Comparison of ENCODE assay signal across 8 cellular contexts in genomic region chr22:40193429-40194421, GRCh38. TPM values are rescaled to one million over a fixed set of nuclear protein-coding genes. Genes with fewer than 3 reads are reported as not detected.
A peak's percentile ranks its signal among the peaks of the same experiment; 100 is the strongest.
DNase-seq lines count a peak whose midpoint lies in the region; ATAC-seq and TF ChIP-seq lines count a peak whose summit lies in the region.

No MANE protein-coding gene starts in this region.

- 65% methylated on average over 13 of the region's 13 CpGs for WGBS in right cardiac atrium
- 47 to 58% methylated on average over 13 of the region's 13 CpGs for WGBS in aorta, 2 donors
- WGBS in spleen, 5 donors = 74 to 85% (median 79%) methylated on average over 13 of the region's 13 CpGs

- no peak overlapping the region for H3K4me3 Mint-ChIP-seq in activated T-helper 1 cell treated with anti-CD3 and anti-CD28 coated beads, Interleukin-12 subunit alpha, Interleukin-12 subunit beta, Interleukin-2, Interleukin-4 antibody, amounts not matched to agents 30 ng/mL and 10 ng/mL and 1 ng/mL, durations not matched to agents 14 hours and 24 hours and 36 hours

- peaks cover 48% of the 10 kb centered on the region for H3K4me1 Mint-ChIP-seq in activated T-helper 1 cell treated with anti-CD3 and anti-CD28 coated beads, Interleukin-12 subunit alpha, Interleukin-12 subunit beta, Interleukin-2, Interleukin-4 antibody, amounts not matched to agents 30 ng/mL and 10 ng/mL and 1 ng/mL, durations not matched to agents 14 hours and 24 hours and 36 hours (ENCODE audit: low read depth)

- ATAC-seq in right cardiac atrium (no peak), aorta (ENCODE audit: low FRiP score) (peak; percentile 24), GM21529 (IDR thresholded peaks at IDR 0.05; ENCODE audit: unreplicated experiment) (no peak), GM18498 (IDR thresholded peaks at IDR 0.05; ENCODE audit: unreplicated experiment) (no peak)

- DNase-seq in cardiac muscle cell (ENCODE audit: low read depth in 1 of 2, low spot score in 1 of 2) (peak; percentile 58 to 69), right cardiac atrium (no peak), iPS-NIHi7 (ENCODE audit: extremely low spot score) (peak; percentile 49), aorta (no peak), spleen (no peak)
- no peak for DNase-seq in activated T-helper 1 cell treated with anti-CD3 and anti-CD28 coated beads, Interleukin-12 subunit alpha, Interleukin-12 subunit beta, Interleukin-2, Interleukin-4 antibody, amounts not matched to agents 30 ng/mL and 10 ng/mL and 1 ng/mL, durations not matched to agents 14 hours and 24 hours and 36 hours (ENCODE audit: low spot score)

- TF ChIP-seq POLR2A in spleen (IDR thresholded peaks at IDR 0.05) = no peak

- H3K27ac ChIP-seq in cardiac muscle cell (peak overlapping the region; percentile 31), right cardiac atrium (ENCODE audit: low read length) (no peak overlapping the region), aorta (ENCODE audit: low read depth in 1 of 2, low read length in 2 of 2) (no peak overlapping the region), spleen (peak overlapping the region in 1 of 8 donors; percentile 58)

- no peaks in the 10 kb centered on the region for H3K9me3 ChIP-seq in cardiac muscle cell (ENCODE audit: low read depth)
- H3K9me3 ChIP-seq in right cardiac atrium (ENCODE audit: control insufficient read depth, low read length) = no peaks in the 10 kb centered on the region
- no peaks in the 10 kb centered on the region for H3K9me3 ChIP-seq in aorta (ENCODE audit: control insufficient read depth, low read length)
- H3K9me3 ChIP-seq in spleen = no peaks in the 10 kb centered on the region

- no peaks in the 10 kb centered on the region for H3K9me3 Mint-ChIP-seq in activated T-helper 1 cell treated with anti-CD3 and anti-CD28 coated beads, Interleukin-12 subunit alpha, Interleukin-12 subunit beta, Interleukin-2, Interleukin-4 antibody, amounts not matched to agents 30 ng/mL and 10 ng/mL and 1 ng/mL, durations not matched to agents 14 hours and 24 hours and 36 hours

- H3K4me1 ChIP-seq in cardiac muscle cell (ENCODE audit: low read depth) (peaks cover 40% of the 10 kb centered on the region), right cardiac atrium (ENCODE audit: control insufficient read depth, insufficient read depth, low read length) (peaks cover 27% of the 10 kb centered on the region), aorta (ENCODE audit: control insufficient read depth in 1 of 2, insufficient read depth in 2 of 2, low read length in 2 of 2) (peaks cover 2 to 11% of the 10 kb centered on the region in 2 donors), spleen (peaks cover 10 to 91% (median 66%) of the 10 kb centered on the region in 6 donors)

- no peaks in the 10 kb centered on the region for H3K36me3 ChIP-seq in cardiac muscle cell
- no peaks in the 10 kb centered on the region for H3K36me3 ChIP-seq in aorta (ENCODE audit: control insufficient read depth in 1 of 2, insufficient read depth in 2 of 2, low read length in 1 of 2)
- H3K36me3 ChIP-seq in spleen = peaks cover 0 to 10% (median 1%) of the 10 kb centered on the region in 6 donors

- H3K27me3 ChIP-seq in cardiac muscle cell (no peaks in the 10 kb centered on the region), right cardiac atrium (ENCODE audit: control insufficient read depth, insufficient read depth) (no peaks in the 10 kb centered on the region), aorta (ENCODE audit: control insufficient read depth in 1 of 2, insufficient read depth in 2 of 2, low read length in 1 of 2) (no peaks in the 10 kb centered on the region), spleen (replicated peaks in 1 of 7) (no peaks in the 10 kb centered on the region)

- intact Hi-C loops in right cardiac atrium (cut with DNase I) (loop anchor here in 1 of 4 donors (10.0 kb wide), 1 partner anchor 149 kb away; no protein-coding TSS in a partner anchor), aorta (cut with DNase I) (no loop called here), spleen (cut with DNase I; ENCODE audit: low total_unique reads) (no loop called here)
- intact Hi-C loops in activated T-helper 1 cell treated with anti-CD3 and anti-CD28 coated beads, Interleukin-12 subunit alpha, Interleukin-12 subunit beta, Interleukin-2, Interleukin-4 antibody, amounts not matched to agents 30 ng/mL and 10 ng/mL and 1 ng/mL, durations not matched to agents 14 hours and 24 hours and 36 hours (cut with micrococcal nuclease) = no loop called here

- H3K27ac Mint-ChIP-seq in activated T-helper 1 cell treated with anti-CD3 and anti-CD28 coated beads, Interleukin-12 subunit alpha, Interleukin-12 subunit beta, Interleukin-2, Interleukin-4 antibody, amounts not matched to agents 30 ng/mL and 10 ng/mL and 1 ng/mL, durations not matched to agents 14 hours and 24 hours and 36 hours = peak overlapping the region; percentile 66

- TF ChIP-seq CTCF in cardiac muscle cell (IDR thresholded peaks at IDR 0.05; ENCODE audit: low read depth, low read length) (peak; percentile 52), spleen (IDR thresholded peaks at IDR 0.05 in 8 of 11, conservative IDR thresholded peaks at IDR 0.05 in 3 of 11) (no peak)

- H3K4me3 ChIP-seq in cardiac muscle cell (no peak overlapping the region), right cardiac atrium (ENCODE audit: low read length) (no peak overlapping the region), aorta (ENCODE audit: low read length in 2 of 2) (no peak overlapping the region), spleen (no peak overlapping the region)

- H3K27me3 Mint-ChIP-seq in activated T-helper 1 cell treated with anti-CD3 and anti-CD28 coated beads, Interleukin-12 subunit alpha, Interleukin-12 subunit beta, Interleukin-2, Interleukin-4 antibody, amounts not matched to agents 30 ng/mL and 10 ng/mL and 1 ng/mL, durations not matched to agents 14 hours and 24 hours and 36 hours (ENCODE audit: insufficient read depth) = no peaks in the 10 kb centered on the region

- H3K36me3 Mint-ChIP-seq in activated T-helper 1 cell treated with anti-CD3 and anti-CD28 coated beads, Interleukin-12 subunit alpha, Interleukin-12 subunit beta, Interleukin-2, Interleukin-4 antibody, amounts not matched to agents 30 ng/mL and 10 ng/mL and 1 ng/mL, durations not matched to agents 14 hours and 24 hours and 36 hours (ENCODE audit: low read depth) = peaks cover 6% of the 10 kb centered on the region

RNA-seq across cellular contexts. Expression of gene TNRC6B, which starts 16.0 kb away (rescaled TPM):
- 39.6 and 61.1 TPM in 2 replicates for total RNA-seq in cardiac muscle cell
- 50.2 and 73.2 TPM in 2 replicates for polyA plus RNA-seq in cardiac muscle cell
- 10 to 100 TPM; 38.1 to 50.6 (median 39.8) TPM for total RNA-seq in right cardiac atrium
- 14.4 TPM for polyA plus RNA-seq in right cardiac atrium
- 26.2 and 30.9 TPM in 2 replicates for total RNA-seq in activated T-helper 1 cell treated with anti-CD3 and anti-CD28 coated beads, Interleukin-12 subunit alpha, Interleukin-12 subunit beta, Interleukin-2, Interleukin-4 antibody, amounts not matched to agents 30 ng/mL and 10 ng/mL and 1 ng/mL, durations not matched to agents 14 hours and 24 hours and 36 hours
- 10 to 100 TPM; 81.8 to 85.0 TPM for total RNA-seq in aorta
- polyA plus RNA-seq in aorta = 10 to 100 TPM in 1 of 2 donors, 1 to 10 TPM in 1; 2.0 to 10.1 TPM
- 100 to 1,000 TPM in 4 of 7 donors, 10 to 100 TPM in 3; 85.1 to 221 (median 103) TPM for total RNA-seq in spleen
- 10 to 100 TPM in 1 of 3 donors, 1 to 10 TPM in 2; 1.2 to 17.7 (median 1.7) TPM for polyA plus RNA-seq in spleen

Comparison
In these comparisons a context has a peak if more than half of its experiments do, and no peak if none do; other contexts are left out.
1. DNase-seq: peak in cardiac muscle cell (2 of 2) and iPS-NIHi7 (single experiment); none in right cardiac atrium (0 of 3), activated T-helper 1 cell treated with anti-CD3 and anti-CD28 coated beads, Interleukin-12 subunit alpha, Interleukin-12 subunit beta, Interleukin-2, Interleukin-4 antibody, amounts not matched to agents 30 ng/mL and 10 ng/mL and 1 ng/mL, durations not matched to agents 14 hours and 24 hours and 36 hours (single experiment), aorta (0 of 2) and spleen (single experiment).